12 cellular contexts compared by ENCODE assay signal in the genomic region with DNA sequence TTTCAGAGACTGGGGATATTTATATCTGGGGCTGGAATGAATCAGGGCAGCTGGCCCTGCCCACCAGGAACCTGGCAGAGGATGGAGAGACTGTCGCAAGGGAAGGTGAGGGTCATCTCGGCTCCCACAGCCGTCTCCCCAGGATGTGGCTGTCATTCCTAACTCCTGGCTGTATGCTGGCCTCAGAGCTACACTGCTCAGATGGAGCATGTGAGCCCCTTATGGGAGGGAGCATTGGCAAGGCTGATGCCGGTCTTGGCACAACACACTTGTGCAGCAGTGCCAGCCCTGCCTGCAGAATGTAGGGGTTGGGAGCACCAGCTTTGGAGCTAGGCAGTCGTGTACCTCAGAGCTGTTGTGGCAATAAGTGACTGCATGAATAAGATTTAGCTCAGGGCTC. TPM values are rescaled to one million over a fixed set of nuclear protein-coding genes. Genes with fewer than 3 reads are reported as not detected.
DNase-seq lines count a peak whose midpoint lies in the region; ATAC-seq and TF ChIP-seq lines count a peak whose summit lies in the region.
"Had no signal": no experiment of that assay in that cellular context is flagged by ENCODE, and none has a peak within 500 bp of the region (broad histone marks: within the 10 kb centered on the region; RNA-seq: fewer than 3 reads in every experiment).

No MANE protein-coding gene starts in this region.

- 44 to 51% methylated on average over 5 of the region's 5 CpGs for WGBS in tibial nerve, 2 donors

- H3K27ac ChIP-seq in tibial nerve = peak overlapping the region in 3 of 4 donors; percentile 41 to 82 (median 58)
- H3K27ac ChIP-seq in left lung = no peak overlapping the region
- H3K27ac ChIP-seq: parathyroid adenoma, vagina had no signal

- H3K36me3 ChIP-seq in tibial nerve (peaks cover 0 to 43% (median 0%) of the 10 kb centered on the region in 3 donors), left lung (peaks cover 0 to 34% of the 10 kb centered on the region in 2 donors)

- no peak overlapping the region for H3K4me3 ChIP-seq in tibial nerve
- H3K4me3 ChIP-seq in left lung = no peak overlapping the region
- H3K4me3 ChIP-seq: vagina had no signal

- DNase-seq in NCI-H1092 treated with DMSO at 0.1 percent for 48 hours (lab: John Stamatoyannopoulos, UW) = peak; percentile 9
- DNase-seq in epidermal melanocyte (ENCODE audit: insufficient read length, low spot score) = peak; percentile 76
- DNase-seq in midbrain (lab: John Stamatoyannopoulos, UW) = peak; percentile 53
- DNase-seq in tibial nerve (ENCODE audit: low spot score in 2 of 2) = no peak
- DNase-seq in NOMO-1 treated with dmso at 0.1 percent for 144 hours (lab: John Stamatoyannopoulos, UW; ENCODE audit: unreplicated experiment) = no peak
- DNase-seq in left lung = no peak
- DNase-seq: DMS153, NCI-H1436 treated with DMSO at 0.1 percent for 48 hours, OCI-M1 had no signal

- no peaks in the 10 kb centered on the region for H3K27me3 ChIP-seq in tibial nerve
- H3K27me3 ChIP-seq in left lung = no peaks in the 10 kb centered on the region
- H3K27me3 ChIP-seq: vagina had no signal

- peaks cover 0 to 52% (median 23%) of the 10 kb centered on the region in 4 donors for H3K4me1 ChIP-seq in tibial nerve
- H3K4me1 ChIP-seq in left lung = peaks cover 7 to 30% of the 10 kb centered on the region in 2 donors

- ATAC-seq in GM18909 (IDR thresholded peaks at IDR 0.05; ENCODE audit: poor library complexity, unreplicated experiment) (no peak), left lung (no peak)

- H3K9me3 ChIP-seq in tibial nerve (no peaks in the 10 kb centered on the region), left lung (no peaks in the 10 kb centered on the region)
- H3K9me3 ChIP-seq: vagina had no signal

- intact Hi-C loops in left lung (cut with DNase I) = loop anchor here in 1 of 2 donors (5.0 to 10.0 kb wide), 2 partner anchors 75 to 312 kb away; no protein-coding TSS in a partner anchor

- TF ChIP-seq CTCF in tibial nerve (IDR thresholded peaks at IDR 0.05) (no peak), left lung (IDR thresholded peaks at IDR 0.05) (no peak)

- TF ChIP-seq POLR2A in tibial nerve (IDR thresholded peaks at IDR 0.05) = no peak

- no peak for TF ChIP-seq EP300 in tibial nerve (IDR thresholded peaks at IDR 0.05)

RNA-seq across cellular contexts. Expression of a gene that starts 5.2 kb away (rescaled TPM):
- total RNA-seq in tibial nerve (10 to 100 TPM in 3 of 4 donors, 1 to 10 TPM in 1; 8.7 to 15.9 (median 12.5) TPM), left lung (10 to 100 TPM in 1 of 2 donors, 1 to 10 TPM in 1; 9.8 to 12.5 TPM)

RNA-seq across cellular contexts. Expression of a gene that starts 24.8 kb away (rescaled TPM):
- total RNA-seq in tibial nerve = 10 to 100 TPM; 47.7 to 64.2 (median 58.4) TPM
- total RNA-seq in left lung = 10 to 100 TPM; 62.3 to 74.4 TPM

RNA-seq across cellular contexts. Expression of a gene that starts 27.5 kb away (rescaled TPM):
- total RNA-seq in tibial nerve (10 to 100 TPM; 16.5 to 22.5 (median 18.7) TPM), left lung (10 to 100 TPM; 12.4 to 13.5 TPM)

RNA-seq across cellular contexts. Expression of a gene that starts 34.4 kb away (rescaled TPM):
- 10 to 100 TPM; 12.1 to 31.0 (median 14.9) TPM for total RNA-seq in tibial nerve
- total RNA-seq in left lung = 10 to 100 TPM; 10.4 to 31.2 TPM

RNA-seq across cellular contexts. Expression of a gene that starts 56.8 kb away (rescaled TPM):
- total RNA-seq in tibial nerve (100 to 1,000 TPM in 3 of 4 donors, 10 to 100 TPM in 1; 83.5 to 178 (median 128) TPM), left lung (10 to 100 TPM; 78.6 to 86.3 TPM)

Comparison
In these comparisons a context has a peak if more than half of its experiments do, and no peak if none do; other contexts are left out.
1. DNase-seq: peak in NCI-H1092 treated with DMSO at 0.1 percent for 48 hours (single experiment), epidermal melanocyte (single experiment) and midbrain (single experiment); none in tibial nerve (0 of 2), NOMO-1 treated with dmso at 0.1 percent for 144 hours (single experiment) and left lung (0 of 2).
2. H3K27ac ChIP-seq: peak in tibial nerve (3 of 4); none in left lung (0 of 2).